Comparison of ENCODE assay signal across 8 cellular contexts in genomic region chrX:22748093-22748999, GRCh38.
DNase-seq lines count a peak whose midpoint lies in the region; ATAC-seq and TF ChIP-seq lines count a peak whose summit lies in the region.

No MANE protein-coding gene starts in this region.

- no peaks in the 10 kb centered on the region for H3K4me1 Mint-ChIP-seq in activated CD8-positive, alpha-beta T cell treated with anti-CD3 and anti-CD28 coated beads for 36 hours (ENCODE audit: low read depth)
- H3K4me1 Mint-ChIP-seq in nephron: peaks cover 4% of the 10 kb centered on the region

- POLR2A ChIA-PET in activated CD8-positive, alpha-beta T cell treated with anti-CD3 and anti-CD28 coated beads for 36 hours (lab: Charles Lee): interaction anchor here (0.5 kb wide), 1 partner anchor 758 kb away, joined by 3 read pairs; no protein-coding TSS in a partner anchor

- H3K9me3 ChIP-seq in fibroblast of lung (ENCODE audit: control insufficient read depth, insufficient read depth, low read depth, low read length): no peaks in the 10 kb centered on the region
- no peaks in the 10 kb centered on the region for H3K9me3 ChIP-seq in aorta (ENCODE audit: control insufficient read depth, low read length)

- no peaks in the 10 kb centered on the region for H3K36me3 Mint-ChIP-seq in activated CD8-positive, alpha-beta T cell treated with anti-CD3 and anti-CD28 coated beads for 36 hours (ENCODE audit: low read depth)
- no peaks in the 10 kb centered on the region for H3K36me3 Mint-ChIP-seq in nephron (ENCODE audit: low read depth)

- H3K27ac Mint-ChIP-seq in activated CD8-positive, alpha-beta T cell treated with anti-CD3 and anti-CD28 coated beads for 36 hours: no peak overlapping the region
- no peak overlapping the region for H3K27ac Mint-ChIP-seq in nephron

- H3K27ac ChIP-seq in fibroblast of lung (ENCODE audit: insufficient read depth, low read length) (no peak overlapping the region), aorta (ENCODE audit: low read depth in 1 of 2, low read length in 2 of 2) (no peak overlapping the region)

- H3K4me3 ChIP-seq in fibroblast of lung (replicated peaks in 1 of 4; ENCODE audit: control extremely low read depth in 1 of 4, insufficient read depth in 1 of 4, low read depth in 3 of 4, low read length in 4 of 4) (no peak overlapping the region), aorta (ENCODE audit: low read length in 2 of 2) (no peak overlapping the region)

- H3K79me2 ChIP-seq in fibroblast of lung (ENCODE audit: control insufficient read depth, insufficient read depth, low read length): no peaks in the 10 kb centered on the region

- CTCF ChIA-PET in activated CD8-positive, alpha-beta T cell treated with anti-CD3 and anti-CD28 coated beads for 36 hours (lab: Charles Lee): interaction anchor here (0.6 to 2.3 kb wide), 13 partner anchors 9 to 1090 kb away, joined by 3 to 15 read pairs (median 4); no protein-coding TSS in a partner anchor

- H3K4me3 Mint-ChIP-seq in activated CD8-positive, alpha-beta T cell treated with anti-CD3 and anti-CD28 coated beads for 36 hours: no peak overlapping the region
- no peak overlapping the region for H3K4me3 Mint-ChIP-seq in nephron

- no peaks in the 10 kb centered on the region for H3K9me3 Mint-ChIP-seq in activated CD8-positive, alpha-beta T cell treated with anti-CD3 and anti-CD28 coated beads for 36 hours
- H3K9me3 Mint-ChIP-seq in nephron: no peaks in the 10 kb centered on the region

- H3K9ac ChIP-seq in fibroblast of lung (ENCODE audit: insufficient read depth, low read length): no peak overlapping the region

- no peaks in the 10 kb centered on the region for H3K4me1 ChIP-seq in fibroblast of lung (ENCODE audit: control insufficient read depth, extremely low read depth, insufficient read depth, low read length)
- no peaks in the 10 kb centered on the region for H3K4me1 ChIP-seq in aorta (ENCODE audit: control insufficient read depth in 1 of 2, insufficient read depth in 2 of 2, low read length in 2 of 2)

- 14 to 27% methylated on average over 7 of the region's 7 CpGs for WGBS in aorta, 2 donors

- no peak for DNase-seq in AG09319 (ENCODE audit: extremely low read depth, low read depth)
- peak; percentile 42 for DNase-seq in NCI-H460 (ENCODE audit: extremely low read depth, low read depth)
- DNase-seq in activated CD8-positive, alpha-beta T cell treated with anti-CD3 and anti-CD28 coated beads for 36 hours: peak; percentile 26
- DNase-seq in fibroblast of lung (ENCODE audit: low read depth in 2 of 2): peak; percentile 19 to 59
- DNase-seq in aorta: peak in 1 of 2 donors; percentile 50

- intact Hi-C loops in activated CD8-positive, alpha-beta T cell treated with anti-CD3 and anti-CD28 coated beads for 36 hours (cut with micrococcal nuclease): loop anchor here (10.0 kb wide), 1 partner anchor 764 kb away; no protein-coding TSS in a partner anchor
- intact Hi-C loops in aorta (cut with DNase I): loop anchor here (2.0 to 5.0 kb wide), 2 partner anchors 611 to 612 kb away; no protein-coding TSS in a partner anchor

- H3K36me3 ChIP-seq in fibroblast of lung (ENCODE audit: control insufficient read depth, insufficient read depth, low read length) (no peaks in the 10 kb centered on the region), aorta (ENCODE audit: control insufficient read depth in 1 of 2, insufficient read depth in 2 of 2, low read length in 1 of 2) (no peaks in the 10 kb centered on the region)

- ATAC-seq in GM18511 (IDR thresholded peaks at IDR 0.05; ENCODE audit: unreplicated experiment): peak; percentile 96
- peak; percentile 81 for ATAC-seq in HG03139 (IDR thresholded peaks at IDR 0.05; ENCODE audit: unreplicated experiment)
- ATAC-seq in activated CD8-positive, alpha-beta T cell treated with anti-CD3 and anti-CD28 coated beads for 36 hours: no peak
- peak; percentile 66 for ATAC-seq in aorta (ENCODE audit: low FRiP score)

- peak; percentile 76 for TF ChIP-seq CTCF in AG09319 (IDR thresholded peaks at IDR 0.05; ENCODE audit: low read depth, low read length)
- peak; percentile 43 for TF ChIP-seq CTCF in activated CD8-positive, alpha-beta T cell treated with anti-CD3 and anti-CD28 coated beads for 36 hours (IDR thresholded peaks at IDR 0.05)
- peak; percentile 59 to 63 for TF ChIP-seq CTCF in fibroblast of lung (conservative IDR thresholded peaks at IDR 0.05 in 1 of 2, IDR thresholded peaks at IDR 0.05 in 1 of 2; ENCODE audit: low read depth in 1 of 2, low read length in 2 of 2)
- peak; percentile 79 to 89 (median 79) for TF ChIP-seq CTCF in nephron (IDR thresholded peaks at IDR 0.05; ENCODE audit: unreplicated experiment in 3 of 3)

- H3K4me2 ChIP-seq in fibroblast of lung (ENCODE audit: extremely low read depth, insufficient read depth, low read length): no peak overlapping the region

- no peaks in the 10 kb centered on the region for H4K20me1 ChIP-seq in fibroblast of lung (ENCODE audit: control insufficient read depth, extremely low read depth, insufficient read depth, low read length)

- H3K27me3 ChIP-seq in fibroblast of lung (ENCODE audit: control insufficient read depth, insufficient read depth, low read length): no peaks in the 10 kb centered on the region
- H3K27me3 ChIP-seq in aorta (ENCODE audit: control insufficient read depth in 1 of 2, insufficient read depth in 2 of 2, low read length in 1 of 2): no peaks in the 10 kb centered on the region

- no peaks in the 10 kb centered on the region for H3K27me3 Mint-ChIP-seq in activated CD8-positive, alpha-beta T cell treated with anti-CD3 and anti-CD28 coated beads for 36 hours
- no peaks in the 10 kb centered on the region for H3K27me3 Mint-ChIP-seq in nephron (ENCODE audit: low read depth)

- no peak overlapping the region for H2AFZ ChIP-seq in fibroblast of lung (ENCODE audit: low read length)
